ENCODE assay signal across 8 cellular contexts in the genomic region with DNA sequence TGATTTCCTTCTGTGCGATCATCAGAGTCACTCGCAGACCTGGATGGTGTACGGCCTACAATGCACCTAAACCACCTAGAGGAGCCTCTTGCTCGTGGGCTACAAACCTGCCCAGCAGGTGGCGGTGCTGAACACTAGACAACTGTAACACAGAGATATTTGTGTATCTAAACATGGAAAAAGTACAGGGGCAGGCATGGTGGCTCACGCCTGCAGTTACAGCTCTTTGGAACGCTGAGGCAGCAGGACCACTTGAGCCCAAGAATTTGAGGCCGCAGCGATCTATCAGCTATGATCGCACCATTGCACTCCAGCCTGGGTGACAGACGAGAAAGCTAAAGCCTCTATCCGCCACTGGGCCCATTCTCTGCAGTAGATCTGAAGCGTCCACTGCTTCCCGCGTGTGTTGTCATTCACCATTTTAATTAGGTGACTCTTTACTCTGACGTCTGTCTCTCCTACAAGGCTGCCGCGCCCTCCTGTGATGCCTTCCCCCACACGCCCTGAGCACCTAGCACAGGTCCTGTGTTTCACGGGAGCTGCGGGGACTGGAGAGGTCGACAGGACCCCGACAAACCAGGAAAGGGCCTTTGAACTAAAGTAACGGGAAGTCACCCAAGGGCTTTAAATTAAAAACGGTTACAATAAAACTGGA.
DNase-seq lines count a peak whose midpoint lies in the region; ATAC-seq and TF ChIP-seq lines count a peak whose summit lies in the region.

No MANE protein-coding gene starts in this region.

- no peaks in the 10 kb centered on the region for H3F3A ChIP-seq in DOHH2 (ENCODE audit: control insufficient read depth, insufficient read depth)

- peaks cover 25% of the 10 kb centered on the region for H4K20me1 ChIP-seq in DOHH2 (ENCODE audit: control insufficient read depth, insufficient read depth, low read depth, low read length)

- DNase-seq in LoVo (ENCODE audit: low spot score), result peak; percentile 80
- DNase-seq in T-helper 1 cell, result peak; percentile 70 to 86 (median 78)
- peak; percentile 87 for DNase-seq in astrocyte of the hippocampus (ENCODE audit: low read depth, low spot score)
- peak; percentile 52 to 83 for DNase-seq in stimulated activated CD4-positive, alpha-beta T cell treated with anti-CD3 and anti-CD28 coated beads, Interleukin-12 subunit alpha, Interleukin-12 subunit beta, amount 100 ng/mL, for 24 hours (ENCODE audit: low read depth in 2 of 2)
- no peak for DNase-seq in superior temporal gyrus (ENCODE audit: extremely low spot score)

- H3K4me3 ChIP-seq in DOHH2 (ENCODE audit: low read length) (peak overlapping the region; percentile 79), iPS-18c (ENCODE audit: insufficient read depth, low read depth, low read length) (peak overlapping the region; percentile 96)

- no peaks in the 10 kb centered on the region for H3K9me2 ChIP-seq in DOHH2 (replicated peaks; ENCODE audit: control insufficient read depth, low read length)

- peak overlapping the region; percentile 73 for H3K27ac ChIP-seq in DOHH2 (ENCODE audit: low read depth, low read length)

- TF ChIP-seq CTCF in DOHH2 (IDR thresholded peaks at IDR 0.05; ENCODE audit: low read depth, low read length, poor library complexity, severe bottlenecking), result peak; percentile 85

- H3K9me3 ChIP-seq in DOHH2 (ENCODE audit: control insufficient read depth, insufficient read depth, low read length) (no peaks in the 10 kb centered on the region), iPS-18c (ENCODE audit: control insufficient read depth, insufficient read depth, low read length) (peaks cover 2% of the 10 kb centered on the region)

- H3K4me2 ChIP-seq in DOHH2 (ENCODE audit: low read length), result peak overlapping the region; percentile 83

- H3K79me2 ChIP-seq in DOHH2 (ENCODE audit: control insufficient read depth, low read length), result peaks cover 61% of the 10 kb centered on the region

- H3K4me1 ChIP-seq in DOHH2 (ENCODE audit: control insufficient read depth, low read length), result peaks cover 15% of the 10 kb centered on the region

- ATAC-seq in GM21723 (IDR thresholded peaks at IDR 0.05; ENCODE audit: unreplicated experiment), result peak; percentile 52

- no peaks in the 10 kb centered on the region for H3K27me3 ChIP-seq in DOHH2 (ENCODE audit: control insufficient read depth, low read length)

- H3K36me3 ChIP-seq in DOHH2 (ENCODE audit: control insufficient read depth, low read length), result peaks cover 35% of the 10 kb centered on the region
